Comparison of ENCODE assay signal across 19 cellular contexts in the genomic region with DNA sequence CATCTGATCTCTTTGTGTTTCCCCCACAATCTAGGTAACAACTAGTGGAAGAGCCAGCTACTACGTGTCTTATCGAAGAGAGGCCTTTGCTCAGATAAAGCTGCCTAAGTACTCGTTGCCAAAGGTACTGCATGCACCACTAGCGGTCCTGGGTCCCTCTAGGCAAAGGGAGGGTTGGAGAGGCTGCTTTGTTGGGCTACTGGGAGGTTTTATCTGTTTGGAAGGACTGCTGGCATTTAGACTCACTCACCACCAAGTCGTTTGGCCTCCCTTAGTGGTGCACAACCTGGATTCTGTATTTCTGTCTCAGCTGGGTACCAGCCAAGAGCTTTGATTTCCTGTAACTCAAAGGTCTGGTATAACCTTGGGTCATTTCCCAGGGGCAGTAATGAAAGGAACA.
A peak's percentile ranks its signal among the peaks of the same experiment; 100 is the strongest.
DNase-seq lines count a peak whose midpoint lies in the region; ATAC-seq and TF ChIP-seq lines count a peak whose summit lies in the region.
"Had no signal": no experiment of that assay in that cellular context is flagged by ENCODE, and none has a peak within 500 bp of the region (broad histone marks: within the 10 kb centered on the region; RNA-seq: fewer than 3 reads in every experiment).

No MANE protein-coding gene starts in this region.

- peaks cover 32% of the 10 kb centered on the region for H3K4me1 Mint-ChIP-seq in neural progenitor cell
- H3K4me1 Mint-ChIP-seq: B cell; CD4-positive, CD25-positive, alpha-beta regulatory T cell; GM23338 had no signal

- WGBS in heart left ventricle, 4 donors, result 0 to 48% (median 28%) methylated on average over 2 to 5 of the region's 5 CpGs
- 23 to 35% methylated on average over 5 of the region's 5 CpGs for WGBS in heart right ventricle, 2 donors
- 66 to 81% (median 71%) methylated on average over 5 of the region's 5 CpGs for WGBS in spleen, 5 donors

- H3K36me3 Mint-ChIP-seq in neural progenitor cell, result no peaks in the 10 kb centered on the region
- H3K36me3 Mint-ChIP-seq: CD4-positive, CD25-positive, alpha-beta regulatory T cell; CD8-positive, alpha-beta T cell had no signal

- ATAC-seq in heart left ventricle (peak in 3 of 4 donors; percentile 26 to 92 (median 52)), heart right ventricle (peak in 6 of 8 donors; percentile 30 to 96 (median 62)), HG03159 (IDR thresholded peaks at IDR 0.05; ENCODE audit: unreplicated experiment) (no peak), HG03460 (IDR thresholded peaks at IDR 0.05; ENCODE audit: unreplicated experiment) (no peak)
- ATAC-seq: CD8-positive, alpha-beta T cell; GM23338 had no signal

- peak overlapping the region; percentile 12 for H2AFZ ChIP-seq in neural progenitor cell (replicated peaks)
- H2AFZ ChIP-seq: GM23338 had no signal

- H3K4me2 ChIP-seq in neural progenitor cell, result no peak overlapping the region
- H3K4me2 ChIP-seq: BLaER1, GM23338 had no signal

- H3K36me3 ChIP-seq in heart left ventricle (no peaks in the 10 kb centered on the region), right atrium auricular region (no peaks in the 10 kb centered on the region), heart right ventricle (no peaks in the 10 kb centered on the region), neural progenitor cell (no peaks in the 10 kb centered on the region), spleen (no peaks in the 10 kb centered on the region)
- H3K36me3 ChIP-seq: BLaER1, HAP-1 had no signal

- no peaks in the 10 kb centered on the region for H3K9me3 Mint-ChIP-seq in neural progenitor cell
- H3K9me3 Mint-ChIP-seq: CD8-positive, alpha-beta T cell; GM23338 had no signal

- no peaks in the 10 kb centered on the region for H3K79me2 ChIP-seq in neural progenitor cell (ENCODE audit: low read depth)

- H3K4me3 ChIP-seq in heart left ventricle (no peak overlapping the region), right atrium auricular region (no peak overlapping the region), heart right ventricle (no peak overlapping the region), neural progenitor cell (no peak overlapping the region), spleen (no peak overlapping the region)
- H3K4me3 ChIP-seq: BLaER1, GM23338, HAP-1 had no signal

- no peaks in the 10 kb centered on the region for H3F3A ChIP-seq in neural progenitor cell (ENCODE audit: low read depth)

- no peaks in the 10 kb centered on the region for H3K4me1 ChIP-seq in heart left ventricle
- no peaks in the 10 kb centered on the region for H3K4me1 ChIP-seq in right atrium auricular region
- H3K4me1 ChIP-seq in heart right ventricle, result no peaks in the 10 kb centered on the region
- peaks cover 5% of the 10 kb centered on the region for H3K4me1 ChIP-seq in neural progenitor cell
- no peaks in the 10 kb centered on the region for H3K4me1 ChIP-seq in spleen
- H3K4me1 ChIP-seq: BLaER1, Caco-2, HAP-1 had no signal

- TF ChIP-seq POLR2A in heart left ventricle (IDR thresholded peaks at IDR 0.05) (no peak), spleen (IDR thresholded peaks at IDR 0.05) (no peak)

- DNase-seq in heart left ventricle (peak in 1 of 5 donors; percentile 29), right atrium auricular region (ENCODE audit: low spot score) (no peak), heart right ventricle (no peak), neural progenitor cell (ENCODE audit: low spot score) (no peak), renal cortical epithelial cell (ENCODE audit: low read depth) (peak; percentile 23), spleen (no peak)
- DNase-seq: Caco-2; CD4-positive, CD25-positive, alpha-beta regulatory T cell; CD8-positive, alpha-beta T cell; DMS153; DND-41; HFFc6 had no signal

- H4K20me1 ChIP-seq in neural progenitor cell (ENCODE audit: low read depth), result no peaks in the 10 kb centered on the region
- H4K20me1 ChIP-seq: BLaER1 had no signal

- H3K9me3 ChIP-seq in heart left ventricle (no peaks in the 10 kb centered on the region), right atrium auricular region (no peaks in the 10 kb centered on the region), heart right ventricle (no peaks in the 10 kb centered on the region), neural progenitor cell (ENCODE audit: low read depth) (no peaks in the 10 kb centered on the region), spleen (no peaks in the 10 kb centered on the region)
- H3K9me3 ChIP-seq: BLaER1, Caco-2, HAP-1 had no signal

- H3K4me3 Mint-ChIP-seq in neural progenitor cell, result no peak overlapping the region
- H3K4me3 Mint-ChIP-seq: B cell; CD4-positive, CD25-positive, alpha-beta regulatory T cell; CD8-positive, alpha-beta T cell; GM23338; HFFc6 had no signal

- H3K27me3 Mint-ChIP-seq in neural progenitor cell (ENCODE audit: insufficient read depth, low read depth), result no peaks in the 10 kb centered on the region
- H3K27me3 Mint-ChIP-seq: B cell had no signal

- H3K27ac Mint-ChIP-seq in neural progenitor cell, result peak overlapping the region; percentile 57
- H3K27ac Mint-ChIP-seq: B cell; CD4-positive, CD25-positive, alpha-beta regulatory T cell; CD8-positive, alpha-beta T cell; GM23338; HFFc6 had no signal

- H3K27ac ChIP-seq in heart left ventricle (peak overlapping the region in 1 of 12 donors; percentile 13), right atrium auricular region (no peak overlapping the region), heart right ventricle (no peak overlapping the region), neural progenitor cell (no peak overlapping the region), spleen (no peak overlapping the region)
- H3K27ac ChIP-seq: BLaER1, C4-2B had no signal

- intact Hi-C loops in heart left ventricle (cut with DNase I), result no loop called here
- intact Hi-C loops in heart right ventricle (cut with DNase I), result loop anchor here in 1 of 10 donors (5.0 kb wide), 1 partner anchor 128 kb away; no protein-coding TSS in a partner anchor
- intact Hi-C loops in spleen (cut with DNase I; ENCODE audit: low total_unique reads), result no loop called here

- H3K27me3 ChIP-seq in heart left ventricle, result no peaks in the 10 kb centered on the region
- H3K27me3 ChIP-seq in right atrium auricular region, result no peaks in the 10 kb centered on the region
- no peaks in the 10 kb centered on the region for H3K27me3 ChIP-seq in heart right ventricle
- H3K27me3 ChIP-seq in neural progenitor cell, result no peaks in the 10 kb centered on the region
- no peaks in the 10 kb centered on the region for H3K27me3 ChIP-seq in spleen (replicated peaks in 1 of 7)
- H3K27me3 ChIP-seq: BLaER1 had no signal

- no peak overlapping the region for H3K9ac ChIP-seq in neural progenitor cell
- H3K9ac ChIP-seq: BLaER1 had no signal

- TF ChIP-seq CTCF in heart left ventricle (IDR thresholded peaks at IDR 0.05) (no peak), right atrium auricular region (IDR thresholded peaks at IDR 0.05) (no peak), heart right ventricle (IDR thresholded peaks at IDR 0.05) (no peak), neural progenitor cell (IDR thresholded peaks at IDR 0.05) (no peak), spleen (IDR thresholded peaks at IDR 0.05 in 8 of 11, conservative IDR thresholded peaks at IDR 0.05 in 3 of 11) (no peak)

Comparison
In these comparisons a context has a peak if more than half of its experiments do, and no peak if none do; other contexts are left out.
1. ATAC-seq: peak in heart left ventricle (3 of 4) and heart right ventricle (6 of 8); none in HG03159 (single experiment) and HG03460 (single experiment).